17 cellular contexts compared by ENCODE assay signal in genomic region chr1:6870571-6870970, GRCh38.
DNase-seq lines count a peak whose midpoint lies in the region; ATAC-seq, FAIRE-seq and TF ChIP-seq lines count a peak whose summit lies in the region.
"Had no signal": no experiment of that assay in that cellular context is flagged by ENCODE, and none has a peak within 500 bp of the region (broad histone marks: within the 10 kb centered on the region; RNA-seq: fewer than 3 reads in every experiment).

No MANE protein-coding gene starts in this region.

- FAIRE-seq in A549 (lab: Jason Lieb, UNC), result no peak

- H3K4me1 ChIP-seq in A549 (peaks cover 37% of the 10 kb centered on the region; the same call in 2 of the 3 replicates), body of pancreas (peaks cover 6% of the 10 kb centered on the region)

- no peak for ATAC-seq in A549
- no peak for ATAC-seq in body of pancreas
- no peak for ATAC-seq in HG02759 (IDR thresholded peaks at IDR 0.05; ENCODE audit: unreplicated experiment)
- ATAC-seq in HG03280 (IDR thresholded peaks at IDR 0.05; ENCODE audit: unreplicated experiment), result no peak
- ATAC-seq: activated CD8-positive, alpha-beta T cell treated with anti-CD3 and anti-CD28 coated beads, Interleukin-2, amount 10 ng/mL, durations not matched to agents 7 days and 5 days; HCT116; stimulated activated naive CD8-positive, alpha-beta T cell treated with anti-CD3 and anti-CD28 coated beads, Interleukin-15, amount 100 ng/mL, for 72 hours had no signal

- H3K4me3 ChIP-seq in A549, result no peak overlapping the region
- no peak overlapping the region for H3K4me3 ChIP-seq in cardiac fibroblast (replicated peaks in 1 of 2; ENCODE audit: low read depth in 2 of 2, low read length in 2 of 2)
- no peak overlapping the region for H3K4me3 ChIP-seq in body of pancreas
- H3K4me3 ChIP-seq: adrenal gland had no signal

- intact Hi-C loops in body of pancreas (cut with DNase I), result no loop called here

- peaks cover 0 to 2% of the 10 kb centered on the region in 2 donors for H3K36me3 ChIP-seq in body of pancreas (replicated peaks in 1 of 2; ENCODE audit: insufficient read depth in 1 of 2, low read depth in 2 of 2)
- H3K36me3 ChIP-seq: adrenal gland had no signal

- POLR2A ChIA-PET in A549 (lab: Yijun Ruan, JAX), result no interaction called here

- no peak for TF ChIP-seq RAD21 in A549 (conservative IDR thresholded peaks at IDR 0.05 in 1 of 2, IDR thresholded peaks at IDR 0.05 in 1 of 2)

- peak overlapping the region; percentile 51 for H3K4me2 ChIP-seq in A549

- H3K27ac ChIP-seq in A549, result no peak overlapping the region
- no peak overlapping the region for H3K27ac ChIP-seq in body of pancreas
- H3K27ac ChIP-seq: adrenal gland had no signal

- TF ChIP-seq CTCF in A549 (IDR thresholded peaks at IDR 0.05) (no peak), cardiac fibroblast (IDR thresholded peaks at IDR 0.05; ENCODE audit: low read depth, low read length) (no peak), body of pancreas (IDR thresholded peaks at IDR 0.05) (no peak)

- no peak for TF ChIP-seq EP300 in A549 (IDR thresholded peaks at IDR 0.05)

- no peaks in the 10 kb centered on the region for H3K27me3 ChIP-seq in body of pancreas
- H3K27me3 ChIP-seq: adrenal gland had no signal

- TF ChIP-seq POLR2A in A549 (IDR thresholded peaks at IDR 0.05; ENCODE audit: low read length), result no peak
- TF ChIP-seq POLR2A in body of pancreas (IDR thresholded peaks at IDR 0.05), result no peak

- DNase-seq in A549 (ENCODE audit: low read depth in 1 of 2, low spot score in 1 of 2), result no peak
- peak; percentile 62 for DNase-seq in M059J (ENCODE audit: low read depth)
- peak; percentile 18 to 40 for DNase-seq in cardiac fibroblast (ENCODE audit: low read depth in 2 of 2)
- DNase-seq in iris pigment epithelial cell (ENCODE audit: low read depth), result peak; percentile 50
- DNase-seq in body of pancreas, result no peak
- no peak for DNase-seq in activated T-cell treated with anti-CD3 and anti-CD28 coated beads, Interleukin-2, amount 50 U/mL, for 48 hours
- DNase-seq: 8988T; activated B cell treated with CpG ODN at 0.5 μM for 24 hours; activated CD8-positive, alpha-beta T cell treated with anti-CD3 and anti-CD28 coated beads, Interleukin-2, amount 10 ng/mL, durations not matched to agents 7 days and 5 days; adrenal gland; CD4-positive, CD25-positive, alpha-beta regulatory T cell; cortex of kidney; NCI-H345; stimulated activated naive CD8-positive, alpha-beta T cell treated with anti-CD3 and anti-CD28 coated beads, Interleukin-15, amount 100 ng/mL, for 72 hours had no signal

- H3K9me3 ChIP-seq in A549, result no peaks in the 10 kb centered on the region
- H3K9me3 ChIP-seq in body of pancreas, result no peaks in the 10 kb centered on the region
- H3K9me3 ChIP-seq: adrenal gland had no signal

- CTCF ChIA-PET in A549 (lab: Yijun Ruan, JAX), result interaction anchor here (0.7 to 2.4 kb wide), 3 partner anchors 13 to 798 kb away, joined by 4 to 9 read pairs (median 4); no protein-coding TSS in a partner anchor

TF ChIP-seq in A549, 52 proteins besides CTCF, POLR2A, EP300 and RAD21:
- TF ChIP-seq KDM1A (IDR thresholded peaks at IDR 0.05; ENCODE audit: low read depth) (no peak), CEBPB (IDR thresholded peaks at IDR 0.05) (no peak), GATA3 (IDR thresholded peaks at IDR 0.05; ENCODE audit: borderline replicate concordance) (no peak), PHF8 (IDR thresholded peaks at IDR 0.05; ENCODE audit: borderline replicate concordance, low read depth) (no peak), MAZ (IDR thresholded peaks at IDR 0.05; ENCODE audit: borderline replicate concordance, low read depth, low read length) (no peak), ZC3H11A (IDR thresholded peaks at IDR 0.05) (no peak), BCL3 (IDR thresholded peaks at IDR 0.05) (no peak), EHF (CRISPR knock-in tag; IDR thresholded peaks at IDR 0.05) (no peak), TP53 (CRISPR knock-in tag; IDR thresholded peaks at IDR 0.05) (no peak), E2F6 (IDR thresholded peaks at IDR 0.05; ENCODE audit: borderline replicate concordance, low read depth) (no peak), ZFP36 (IDR thresholded peaks at IDR 0.05; ENCODE audit: borderline replicate concordance, partially characterized antibody) (no peak), NFE2L2 (conservative IDR thresholded peaks at IDR 0.05; ENCODE audit: low read length) (no peak), EHMT2 (IDR thresholded peaks at IDR 0.05; ENCODE audit: low read depth) (no peak), ZSCAN20 (CRISPR knock-in tag; IDR thresholded peaks at IDR 0.05) (no peak), BHLHE40 (IDR thresholded peaks at IDR 0.05; ENCODE audit: low read depth, low read length) (no peak), JUN (IDR thresholded peaks at IDR 0.05) (no peak), RARB (CRISPR knock-in tag; IDR thresholded peaks at IDR 0.05) (no peak), NR3C1 (IDR thresholded peaks at IDR 0.05) (no peak), RCOR1 (IDR thresholded peaks at IDR 0.05; ENCODE audit: low read depth, low read length) (no peak)

Comparison
In these comparisons a context has a peak if more than half of its experiments do, and no peak if none do; other contexts are left out.
1. DNase-seq: peak in M059J (single experiment), cardiac fibroblast (2 of 2) and iris pigment epithelial cell (single experiment); none in A549 (0 of 2), body of pancreas (0 of 4) and activated T-cell treated with anti-CD3 and anti-CD28 coated beads, Interleukin-2, amount 50 U/mL, for 48 hours (0 of 2).